Comparison of ENCODE assay signal across 30 cellular contexts in genomic region chr3:13596426-13597205, GRCh38. TPM values are rescaled to one million over a fixed set of nuclear protein-coding genes. Genes with fewer than 3 reads are reported as not detected.
"Had no signal": no experiment of that assay in that cellular context is flagged by ENCODE, and none has a peak within 500 bp of the region (broad histone marks: within the 10 kb centered on the region; RNA-seq: fewer than 3 reads in every experiment).

No MANE protein-coding gene starts in this region.

- H3K27me3 ChIP-seq: ascending aorta, SJCRH30 had no signal

- DNase-seq: activated B cell treated with CpG ODN at 0.5 μM for 24 hours; activated CD4-positive, alpha-beta memory T cell treated with anti-CD3 and anti-CD28 coated beads for 36 hours; activated CD4-positive, alpha-beta T cell treated with anti-CD3 and anti-CD28 coated beads for 4 hours; activated CD4-positive, alpha-beta T cell treated with anti-CD3 and anti-CD28 coated beads, Interleukin-2, amount 50 U/mL, for 1 hour; activated CD4-positive, CD25-positive, alpha-beta regulatory T cell treated with anti-CD3 and anti-CD28 coated beads, Interleukin-2, amount 50 U/mL, for 72 hours; activated CD8-positive, alpha-beta memory T cell treated with anti-CD3 and anti-CD28 coated beads, Interleukin-2, amount 50 U/mL, for 4 hours; activated naive CD4-positive, alpha-beta T cell treated with Interleukin-2 at 50 U/mL for 16 hours; activated naive CD8-positive, alpha-beta T cell treated with anti-CD3 and anti-CD28 coated beads, Interleukin-2, amount 10 ng/mL, durations not matched to agents 7 days and 5 days; activated T-cell treated with anti-CD3 and anti-CD28 coated beads for 4 hours; activated T-cell treated with anti-CD3 and anti-CD28 coated beads, Interleukin-2, amount 50 U/mL, for 4 hours; MM.1S; MV-4-11; NCI-H1092; NCI-H1436 treated with DMSO at 0.1 percent for 48 hours; NCI-H1694 treated with DMSO at 0.1 percent for 48 hours; NCI-H2029; NCI-H345; NCI-H524 treated with DMSO at 0.1 percent for 48 hours; SHP77; SJCRH30; T1000 had no signal

- ATAC-seq: activated T-cell treated with anti-CD3 and anti-CD28 coated beads, Interleukin-2, amount 50 U/mL, for 4 hours; Panc1 had no signal

- H3K4me1 ChIP-seq: ascending aorta, SJCRH30 had no signal

- H3K9me3 Mint-ChIP-seq: activated B cell treated with CpG ODN at 0.5 μM for 24 hours; activated CD4-positive, alpha-beta memory T cell treated with anti-CD3 and anti-CD28 coated beads for 36 hours; activated naive CD4-positive, alpha-beta T cell treated with anti-CD3 and anti-CD28 coated beads, Interleukin-2, amount 50 U/mL, for 24 hours; activated naive CD8-positive, alpha-beta T cell treated with anti-CD3 and anti-CD28 coated beads, Interleukin-2, amount 10 ng/mL, durations not matched to agents 7 days and 5 days; activated T-cell treated with anti-CD3 and anti-CD28 coated beads, Interleukin-2, amount 50 U/mL, for 4 hours; activated T-helper 1 cell treated with anti-CD3 and anti-CD28 coated beads, Interleukin-12 subunit alpha, Interleukin-12 subunit beta, Interleukin-2, Interleukin-4 antibody, amounts not matched to agents 30 ng/mL and 10 ng/mL and 1 ng/mL, durations not matched to agents 14 hours and 24 hours and 36 hours had no signal

- H3K4me1 Mint-ChIP-seq: activated B cell treated with CpG ODN at 0.5 μM for 24 hours; activated naive CD4-positive, alpha-beta T cell treated with anti-CD3 and anti-CD28 coated beads, Interleukin-2, amount 50 U/mL, for 24 hours; activated naive CD8-positive, alpha-beta T cell treated with anti-CD3 and anti-CD28 coated beads, Interleukin-2, amount 10 ng/mL, durations not matched to agents 7 days and 5 days had no signal

- H3K4me3 ChIP-seq: ascending aorta, SJCRH30, SK-N-MC had no signal

- H3K9me3 ChIP-seq: ascending aorta, SJCRH30 had no signal

- H3K4me2 ChIP-seq: KMS-11 had no signal

- H3K27ac ChIP-seq: ascending aorta, KMS-11, SJCRH30, SK-N-MC had no signal

- H3K27me3 Mint-ChIP-seq: activated B cell treated with CpG ODN at 0.5 μM for 24 hours had no signal

- H3K4me3 Mint-ChIP-seq: activated B cell treated with CpG ODN at 0.5 μM for 24 hours; activated CD4-positive, alpha-beta memory T cell treated with anti-CD3 and anti-CD28 coated beads for 36 hours; activated naive CD4-positive, alpha-beta T cell treated with anti-CD3 and anti-CD28 coated beads, Interleukin-2, amount 50 U/mL, for 24 hours; activated naive CD8-positive, alpha-beta T cell treated with anti-CD3 and anti-CD28 coated beads, Interleukin-2, amount 10 ng/mL, durations not matched to agents 7 days and 5 days; activated T-cell treated with anti-CD3 and anti-CD28 coated beads, Interleukin-2, amount 50 U/mL, for 4 hours; activated T-helper 1 cell treated with anti-CD3 and anti-CD28 coated beads, Interleukin-12 subunit alpha, Interleukin-12 subunit beta, Interleukin-2, Interleukin-4 antibody, amounts not matched to agents 30 ng/mL and 10 ng/mL and 1 ng/mL, durations not matched to agents 14 hours and 24 hours and 36 hours had no signal

- H3K9ac ChIP-seq: KMS-11 had no signal

- H3K27ac Mint-ChIP-seq: activated B cell treated with CpG ODN at 0.5 μM for 24 hours; activated CD4-positive, alpha-beta memory T cell treated with anti-CD3 and anti-CD28 coated beads for 36 hours; activated naive CD4-positive, alpha-beta T cell treated with anti-CD3 and anti-CD28 coated beads, Interleukin-2, amount 50 U/mL, for 24 hours; activated naive CD8-positive, alpha-beta T cell treated with anti-CD3 and anti-CD28 coated beads, Interleukin-2, amount 10 ng/mL, durations not matched to agents 7 days and 5 days; activated T-helper 1 cell treated with anti-CD3 and anti-CD28 coated beads, Interleukin-12 subunit alpha, Interleukin-12 subunit beta, Interleukin-2, Interleukin-4 antibody, amounts not matched to agents 30 ng/mL and 10 ng/mL and 1 ng/mL, durations not matched to agents 14 hours and 24 hours and 36 hours had no signal

- H3K36me3 Mint-ChIP-seq: activated CD4-positive, alpha-beta memory T cell treated with anti-CD3 and anti-CD28 coated beads for 36 hours; activated naive CD4-positive, alpha-beta T cell treated with anti-CD3 and anti-CD28 coated beads, Interleukin-2, amount 50 U/mL, for 24 hours; activated naive CD8-positive, alpha-beta T cell treated with anti-CD3 and anti-CD28 coated beads, Interleukin-2, amount 10 ng/mL, durations not matched to agents 7 days and 5 days had no signal

- H3K36me3 ChIP-seq: ascending aorta, SJCRH30 had no signal

RNA-seq across cellular contexts. Expression of gene FBLN2, which starts 47.7 kb away (rescaled TPM):
- total RNA-seq: activated CD4-positive, alpha-beta memory T cell treated with anti-CD3 and anti-CD28 coated beads for 36 hours; activated T-helper 1 cell treated with anti-CD3 and anti-CD28 coated beads, Interleukin-12 subunit alpha, Interleukin-12 subunit beta, Interleukin-2, Interleukin-4 antibody, amounts not matched to agents 30 ng/mL and 10 ng/mL and 1 ng/mL, durations not matched to agents 14 hours and 24 hours and 36 hours; NCI-H460; SJCRH30; T-helper 1 cell treated with Interleukin-12 subunit alpha and Interleukin-12 subunit beta and Interleukin-4 antibody, amounts not matched to agents 30 ng/mL and 1 ng/mL, for 36 hours; T-helper 2 cell treated with Interferon-gamma antibody and Interleukin-4, amounts not matched to agents 100 ng/mL and 5 ng/mL, for 36 hours had no signal
